ENCODE assay signal across 1 cellular context in genomic region chr10:107618461-107619093, GRCh38.
TF ChIP-seq lines count a peak whose summit lies in the region.

No MANE protein-coding gene starts in this region.

TF ChIP-seq in GM12878, 131 proteins besides CTCF, POLR2A, EP300 and RAD21 (continued from another document):
- TF ChIP-seq STAT1 (conservative IDR thresholded peaks at IDR 0.05) (no peak), CBX3 (IDR thresholded peaks at IDR 0.05; ENCODE audit: borderline replicate concordance, low read depth) (no peak), TBL1XR1 (IDR thresholded peaks at IDR 0.05; ENCODE audit: low read depth, low read length) (no peak)
TF ChIP-seq in GM12878: peak in this region for 3.
